ENCODE assay signal across 8 cellular contexts in genomic region chr17:55845385-55845784, GRCh38.
DNase-seq lines count a peak whose midpoint lies in the region; ATAC-seq lines count a peak whose summit lies in the region.

No MANE protein-coding gene starts in this region.

- no peak overlapping the region for H3K4me3 Mint-ChIP-seq in activated CD8-positive, alpha-beta memory T cell treated with anti-CD3 and anti-CD28 coated beads, Interleukin-2, amount 10 ng/mL, durations not matched to agents 7 days and 5 days
- no peak overlapping the region for H3K4me3 Mint-ChIP-seq in activated T-cell treated with anti-CD3 and anti-CD28 coated beads, Interleukin-2, amount 50 U/mL, for 72 hours
- no peak overlapping the region for H3K4me3 Mint-ChIP-seq in effector memory CD8-positive, alpha-beta T cell

- CTCF ChIA-PET in activated CD8-positive, alpha-beta memory T cell treated with anti-CD3 and anti-CD28 coated beads, Interleukin-2, amount 10 ng/mL, durations not matched to agents 7 days and 5 days (lab: Charles Lee) = interaction anchor here (0.9 kb wide), 1 partner anchor 24 kb away, joined by 3 read pairs; no protein-coding TSS in a partner anchor

- ATAC-seq in activated CD8-positive, alpha-beta memory T cell treated with anti-CD3 and anti-CD28 coated beads, Interleukin-2, amount 10 ng/mL, durations not matched to agents 7 days and 5 days = no peak
- peak; percentile 30 to 53 for ATAC-seq in activated T-cell treated with anti-CD3 and anti-CD28 coated beads, Interleukin-2, amount 50 U/mL, for 72 hours (replicated peaks in 1 of 2)
- peak; percentile 94 for ATAC-seq in left cardiac atrium
- ATAC-seq in effector memory CD8-positive, alpha-beta T cell (replicated peaks) = no peak
- ATAC-seq in HG02970 (IDR thresholded peaks at IDR 0.05; ENCODE audit: low FRiP score, unreplicated experiment) = no peak
- no peak for ATAC-seq in GM19395 (IDR thresholded peaks at IDR 0.05; ENCODE audit: unreplicated experiment)

- H3K27ac Mint-ChIP-seq in activated CD8-positive, alpha-beta memory T cell treated with anti-CD3 and anti-CD28 coated beads, Interleukin-2, amount 10 ng/mL, durations not matched to agents 7 days and 5 days = no peak overlapping the region
- no peak overlapping the region for H3K27ac Mint-ChIP-seq in activated T-cell treated with anti-CD3 and anti-CD28 coated beads, Interleukin-2, amount 50 U/mL, for 72 hours
- H3K27ac Mint-ChIP-seq in effector memory CD8-positive, alpha-beta T cell = no peak overlapping the region

- no peaks in the 10 kb centered on the region for H3K4me1 Mint-ChIP-seq in activated CD8-positive, alpha-beta memory T cell treated with anti-CD3 and anti-CD28 coated beads, Interleukin-2, amount 10 ng/mL, durations not matched to agents 7 days and 5 days
- no peaks in the 10 kb centered on the region for H3K4me1 Mint-ChIP-seq in activated T-cell treated with anti-CD3 and anti-CD28 coated beads, Interleukin-2, amount 50 U/mL, for 72 hours (ENCODE audit: low read depth)
- no peaks in the 10 kb centered on the region for H3K4me1 Mint-ChIP-seq in effector memory CD8-positive, alpha-beta T cell (ENCODE audit: low read depth in 2 of 2)

- H3K36me3 Mint-ChIP-seq in activated CD8-positive, alpha-beta memory T cell treated with anti-CD3 and anti-CD28 coated beads, Interleukin-2, amount 10 ng/mL, durations not matched to agents 7 days and 5 days = no peaks in the 10 kb centered on the region
- H3K36me3 Mint-ChIP-seq in activated T-cell treated with anti-CD3 and anti-CD28 coated beads, Interleukin-2, amount 50 U/mL, for 72 hours (ENCODE audit: insufficient read depth in 2 of 2) = peaks cover 1 to 2% of the 10 kb centered on the region in 2 donors
- no peaks in the 10 kb centered on the region for H3K36me3 Mint-ChIP-seq in effector memory CD8-positive, alpha-beta T cell (ENCODE audit: insufficient read depth)

- peaks cover 8% of the 10 kb centered on the region for H3K27me3 Mint-ChIP-seq in activated CD8-positive, alpha-beta memory T cell treated with anti-CD3 and anti-CD28 coated beads, Interleukin-2, amount 10 ng/mL, durations not matched to agents 7 days and 5 days
- H3K27me3 Mint-ChIP-seq in activated T-cell treated with anti-CD3 and anti-CD28 coated beads, Interleukin-2, amount 50 U/mL, for 72 hours (ENCODE audit: low read depth) = peaks cover 22% of the 10 kb centered on the region
- H3K27me3 Mint-ChIP-seq in effector memory CD8-positive, alpha-beta T cell = peaks cover 14 to 16% of the 10 kb centered on the region in 2 donors

- intact Hi-C loops in left cardiac atrium (cut with DNase I) = loop anchor here in 1 of 2 donors (5.0 to 10.0 kb wide), 2 partner anchors 469 to 872 kb away; no protein-coding TSS in a partner anchor

- H3K9me3 Mint-ChIP-seq in activated CD8-positive, alpha-beta memory T cell treated with anti-CD3 and anti-CD28 coated beads, Interleukin-2, amount 10 ng/mL, durations not matched to agents 7 days and 5 days (ENCODE audit: low read depth) = no peaks in the 10 kb centered on the region
- H3K9me3 Mint-ChIP-seq in activated T-cell treated with anti-CD3 and anti-CD28 coated beads, Interleukin-2, amount 50 U/mL, for 72 hours = no peaks in the 10 kb centered on the region
- H3K9me3 Mint-ChIP-seq in effector memory CD8-positive, alpha-beta T cell = peaks cover 0 to 4% of the 10 kb centered on the region in 2 donors

- peak in 2 of 3 experiments; percentile 1 to 5 for DNase-seq in activated CD8-positive, alpha-beta memory T cell treated with anti-CD3 and anti-CD28 coated beads for 48 hours (ENCODE audit: low read depth in 2 of 3, low spot score in 2 of 3)
- DNase-seq in activated CD8-positive, alpha-beta memory T cell treated with anti-CD3 and anti-CD28 coated beads, Interleukin-2, amount 10 ng/mL, durations not matched to agents 7 days and 5 days = no peak
- peak; percentile 23 to 30 for DNase-seq in activated T-cell treated with anti-CD3 and anti-CD28 coated beads, Interleukin-2, amount 50 U/mL, for 72 hours
- peak; percentile 60 for DNase-seq in left cardiac atrium
- DNase-seq in retina = peak; percentile 79
- no peak for DNase-seq in effector memory CD8-positive, alpha-beta T cell

Comparison
In these comparisons a context has a peak if more than half of its experiments do, and no peak if none do; other contexts are left out.
1. DNase-seq: peak in activated CD8-positive, alpha-beta memory T cell treated with anti-CD3 and anti-CD28 coated beads for 48 hours (2 of 3), activated T-cell treated with anti-CD3 and anti-CD28 coated beads, Interleukin-2, amount 50 U/mL, for 72 hours (2 of 2), left cardiac atrium (single experiment) and retina (single experiment); none in activated CD8-positive, alpha-beta memory T cell treated with anti-CD3 and anti-CD28 coated beads, Interleukin-2, amount 10 ng/mL, durations not matched to agents 7 days and 5 days (single experiment) and effector memory CD8-positive, alpha-beta T cell (0 of 3).
2. ATAC-seq: peak in activated T-cell treated with anti-CD3 and anti-CD28 coated beads, Interleukin-2, amount 50 U/mL, for 72 hours (2 of 2) and left cardiac atrium (2 of 2); none in activated CD8-positive, alpha-beta memory T cell treated with anti-CD3 and anti-CD28 coated beads, Interleukin-2, amount 10 ng/mL, durations not matched to agents 7 days and 5 days (single experiment), effector memory CD8-positive, alpha-beta T cell (single experiment), HG02970 (single experiment) and GM19395 (single experiment).